In genomic region chr6:68237205-68237604, GRCh38 we compare ENCODE assay signal across 17 cellular contexts.
DNase-seq lines count a peak whose midpoint lies in the region; TF ChIP-seq lines count a peak whose summit lies in the region.
"Had no signal": no experiment of that assay in that cellular context is flagged by ENCODE, and none has a peak within 500 bp of the region (broad histone marks: within the 10 kb centered on the region; RNA-seq: fewer than 3 reads in every experiment).

No MANE protein-coding gene starts in this region.

- no peak for TF ChIP-seq CTCF in OCI-LY3 (IDR thresholded peaks at IDR 0.05; ENCODE audit: low read depth, low read length)
- no peak for TF ChIP-seq CTCF in colonic mucosa (IDR thresholded peaks at IDR 0.05)

- H3K23ac ChIP-seq in neuronal stem cell (ENCODE audit: low read depth, low read length, poor library complexity): no peak overlapping the region

- H3K79me1 ChIP-seq in neuronal stem cell (ENCODE audit: low read depth, low read length): no peaks in the 10 kb centered on the region

- H3K9ac ChIP-seq in OCI-LY3 (ENCODE audit: low read length) (peak overlapping the region; percentile 48; the same call in 1 of the 2 replicates), neuronal stem cell (ENCODE audit: low read depth, low read length, poor library complexity) (no peak overlapping the region), colonic mucosa (ENCODE audit: low read depth in 2 of 2, low read length in 2 of 2) (no peak overlapping the region)
- H3K9ac ChIP-seq: BLaER1 had no signal

- no peak overlapping the region for H2BK12ac ChIP-seq in neuronal stem cell (ENCODE audit: low read length)

- H3K4me3 ChIP-seq in OCI-LY3 (ENCODE audit: low read length) (peak overlapping the region; percentile 43), neuronal stem cell (ENCODE audit: low read length in 2 of 2) (no peak overlapping the region), colonic mucosa (no peak overlapping the region)
- H3K4me3 ChIP-seq: BLaER1, HAP-1 had no signal

- H3K27me3 ChIP-seq in OCI-LY3 (ENCODE audit: low read depth, low read length) (no peaks in the 10 kb centered on the region), neuronal stem cell (ENCODE audit: control insufficient read depth in 3 of 3, insufficient read depth in 3 of 3, low read depth in 1 of 3, low read length in 3 of 3) (no peaks in the 10 kb centered on the region), colonic mucosa (no peaks in the 10 kb centered on the region)
- H3K27me3 ChIP-seq: BLaER1 had no signal

- H2BK15ac ChIP-seq in neuronal stem cell (ENCODE audit: low read length): no peak overlapping the region

- H3K14ac ChIP-seq in neuronal stem cell (ENCODE audit: low read length): no peak overlapping the region

- H3K4me1 ChIP-seq in OCI-LY3 (ENCODE audit: low read length) (peaks cover 45% of the 10 kb centered on the region), neuronal stem cell (ENCODE audit: control insufficient read depth in 2 of 2, insufficient read depth in 1 of 2, low read depth in 1 of 2, low read length in 2 of 2) (peaks cover 3 to 26% of the 10 kb centered on the region in 2 donors), colonic mucosa (no peaks in the 10 kb centered on the region)
- H3K4me1 ChIP-seq: BLaER1, HAP-1 had no signal

- no peak overlapping the region for H4K91ac ChIP-seq in neuronal stem cell (ENCODE audit: low read depth, low read length, poor library complexity)

- no CpG with 5 or more reads among the region's 6 CpGs for WGBS in neuronal stem cell (ENCODE audit: extremely low coverage in 2 of 2, insufficient read length in 2 of 2, insufficient replicate concordance in 1 of 2), 2 donors

- no peaks in the 10 kb centered on the region for H3K79me2 ChIP-seq in OCI-LY3 (ENCODE audit: low read length)

- no peak overlapping the region for H3K4ac ChIP-seq in neuronal stem cell (ENCODE audit: low read length)

- H2BK5ac ChIP-seq in neuronal stem cell (ENCODE audit: low read length): no peak overlapping the region

- DNase-seq in NCI-H1105 treated with DMSO at 0.1 percent for 48 hours (lab: John Stamatoyannopoulos, UW): peak; percentile 13
- DNase-seq in NCI-H1105 (lab: John Stamatoyannopoulos, UW): no peak
- DNase-seq in DMS53 treated with DMSO at 0.1 percent for 48 hours (lab: John Stamatoyannopoulos, UW; ENCODE audit: unreplicated experiment): peak; percentile 17
- DNase-seq in neuronal stem cell (ENCODE audit: low spot score): no peak
- DNase-seq in D341Med (ENCODE audit: low spot score): no peak
- no peak for DNase-seq in colonic mucosa
- DNase-seq in HK-2 (ENCODE audit: unreplicated experiment): no peak
- DNase-seq: AML-193; Caco-2; CD8-positive, alpha-beta memory T cell; DND-41; GDM1; GOT3 had no signal

- no peak overlapping the region for H3K18ac ChIP-seq in neuronal stem cell (ENCODE audit: low read length)

- intact Hi-C loops in colonic mucosa (cut with DNase I): no loop called here

- H2AFZ ChIP-seq in OCI-LY3 (ENCODE audit: low read depth, low read length): peak overlapping the region; percentile 29; the same call in 1 of the 2 replicates
- peak overlapping the region; percentile 9 for H2AFZ ChIP-seq in neuronal stem cell (ENCODE audit: low read length)

- H3K9me3 ChIP-seq in OCI-LY3 (ENCODE audit: insufficient read depth, low read length) (no peaks in the 10 kb centered on the region), neuronal stem cell (replicated peaks in 1 of 2; ENCODE audit: control insufficient read depth in 2 of 2, insufficient read depth in 1 of 2, low read depth in 1 of 2, low read length in 2 of 2) (no peaks in the 10 kb centered on the region), colonic mucosa (no peaks in the 10 kb centered on the region)
- H3K9me3 ChIP-seq: BLaER1, Caco-2, HAP-1 had no signal

- H4K20me1 ChIP-seq in OCI-LY3 (ENCODE audit: insufficient read depth, low read length): no peaks in the 10 kb centered on the region
- H4K20me1 ChIP-seq: BLaER1 had no signal

- no peaks in the 10 kb centered on the region for H3K36me3 ChIP-seq in OCI-LY3 (replicated peaks; ENCODE audit: low read depth, low read length)
- no peaks in the 10 kb centered on the region for H3K36me3 ChIP-seq in neuronal stem cell (replicated peaks in 1 of 2; ENCODE audit: control insufficient read depth in 2 of 2, insufficient read depth in 2 of 2, low read length in 2 of 2)
- H3K36me3 ChIP-seq in colonic mucosa: no peaks in the 10 kb centered on the region
- H3K36me3 ChIP-seq: BLaER1, HAP-1 had no signal

- H4K8ac ChIP-seq in neuronal stem cell (ENCODE audit: low read depth, low read length): no peak overlapping the region

- H2BK120ac ChIP-seq in neuronal stem cell (ENCODE audit: low read depth, low read length): no peak overlapping the region

- H3K4me2 ChIP-seq in OCI-LY3 (ENCODE audit: low read length): peak overlapping the region; percentile 67
- H3K4me2 ChIP-seq in neuronal stem cell (ENCODE audit: insufficient read depth, low read length, poor library complexity, severe bottlenecking): no peak overlapping the region
- H3K4me2 ChIP-seq: BLaER1 had no signal

- H3K27ac ChIP-seq in OCI-LY3 (ENCODE audit: low read length): peak overlapping the region; percentile 82
- no peak overlapping the region for H3K27ac ChIP-seq in neuronal stem cell (replicated peaks; ENCODE audit: low read length)
- no peak overlapping the region for H3K27ac ChIP-seq in colonic mucosa
- H3K27ac ChIP-seq: 22Rv1, BLaER1 had no signal

- no peak overlapping the region for H2AK5ac ChIP-seq in neuronal stem cell (ENCODE audit: low read depth, low read length)

Comparison
In these comparisons a context has a peak if more than half of its experiments do, and no peak if none do; other contexts are left out.
1. DNase-seq: peak in NCI-H1105 treated with DMSO at 0.1 percent for 48 hours (single experiment) and DMS53 treated with DMSO at 0.1 percent for 48 hours (single experiment); none in NCI-H1105 (single experiment), neuronal stem cell (single experiment), D341Med (single experiment), colonic mucosa (single experiment) and HK-2 (single experiment).